26 cellular contexts compared by ENCODE assay signal in genomic region chr17:6541886-6542285, GRCh38. TPM values are rescaled to one million over a fixed set of nuclear protein-coding genes. Genes with fewer than 3 reads are reported as not detected.
"Had no signal": no experiment of that assay in that cellular context is flagged by ENCODE, and none has a peak within 500 bp of the region (broad histone marks: within the 10 kb centered on the region; RNA-seq: fewer than 3 reads in every experiment).

No MANE protein-coding gene starts in this region.

- ATAC-seq: foreskin keratinocyte; gastroesophageal sphincter; heart right ventricle; left ventricle myocardium superior; lower lobe of right lung; naive thymus-derived CD8-positive, alpha-beta T cell; sciatic nerve; stimulated activated effector memory CD8-positive, alpha-beta T cell treated with anti-CD3 and anti-CD28 coated beads, Interleukin-12 subunit alpha, Interleukin-12 subunit beta, amount 100 ng/mL, for 72 hours had no signal

- H3K4me3 ChIP-seq: colonic mucosa, esophagus muscularis mucosa, gastroesophageal sphincter, heart right ventricle, lower lobe of right lung, prostate gland, right atrium auricular region, smooth muscle cell, stomach, thyroid gland, upper lobe of left lung had no signal

- H3K9me3 ChIP-seq: colonic mucosa, esophagus muscularis mucosa, gastroesophageal sphincter, neutrophil, prostate gland, thyroid gland, upper lobe of left lung had no signal

- H3K4me1 ChIP-seq: colonic mucosa, foreskin keratinocyte, heart right ventricle, lower lobe of right lung, parathyroid adenoma, prostate gland, right atrium auricular region, stomach, upper lobe of left lung had no signal

- H3K27ac Mint-ChIP-seq: dendritic cell treated with granulocyte-macrophage colony-stimulating factor and Interleukin-4, amounts not matched to agents 40 ng/mL and 50 ng/mL, for 4 days; stimulated activated effector memory CD8-positive, alpha-beta T cell treated with anti-CD3 and anti-CD28 coated beads, Interleukin-12 subunit alpha, Interleukin-12 subunit beta, amount 100 ng/mL, for 72 hours had no signal

- H3K36me3 ChIP-seq: colonic mucosa, heart right ventricle, lower lobe of right lung, neutrophil, prostate gland, right atrium auricular region, thyroid gland had no signal

- H3K27me3 Mint-ChIP-seq: naive thymus-derived CD8-positive, alpha-beta T cell had no signal

- DNase-seq: colonic mucosa; effector memory CD4-positive, alpha-beta T cell; foreskin keratinocyte; heart right ventricle; hypothalamus; immature natural killer cell; islet precursor cell; left ventricle myocardium superior; lower lobe of right lung; naive thymus-derived CD8-positive, alpha-beta T cell; stimulated activated CD4-positive, alpha-beta T cell treated with anti-CD3 and anti-CD28 coated beads, Interleukin-2, amount 100 ng/mL, for 24 hours; stimulated activated CD4-positive, alpha-beta T cell treated with anti-CD3 and anti-CD28 coated beads, Interleukin-4, amount 100 ng/mL, for 24 hours; stimulated activated naive CD4-positive, alpha-beta T cell treated with Interleukin-2 at 50 U/mL for 16 hours; stomach; thyroid gland; upper lobe of left lung had no signal

- H3K36me3 Mint-ChIP-seq: immature natural killer cell had no signal

- H3K27ac ChIP-seq: colonic mucosa, esophagus muscularis mucosa, foreskin keratinocyte, gastroesophageal sphincter, heart right ventricle, lower lobe of right lung, neutrophil, parathyroid adenoma, prostate gland, right atrium auricular region, stomach, thyroid gland, upper lobe of left lung had no signal

- H3K4me3 Mint-ChIP-seq: dendritic cell treated with granulocyte-macrophage colony-stimulating factor and Interleukin-4, amounts not matched to agents 40 ng/mL and 50 ng/mL, for 4 days; immature natural killer cell; naive thymus-derived CD8-positive, alpha-beta T cell; stimulated activated effector memory CD8-positive, alpha-beta T cell treated with anti-CD3 and anti-CD28 coated beads, Interleukin-12 subunit alpha, Interleukin-12 subunit beta, amount 100 ng/mL, for 72 hours had no signal

- H3K27me3 ChIP-seq: colonic mucosa, esophagus muscularis mucosa, foreskin keratinocyte, gastroesophageal sphincter, right atrium auricular region, stomach, thyroid gland, upper lobe of left lung had no signal

- H3K9me3 Mint-ChIP-seq: immature natural killer cell; stimulated activated effector memory CD8-positive, alpha-beta T cell treated with anti-CD3 and anti-CD28 coated beads, Interleukin-12 subunit alpha, Interleukin-12 subunit beta, amount 100 ng/mL, for 72 hours had no signal

- H3K4me1 Mint-ChIP-seq: immature natural killer cell; naive thymus-derived CD8-positive, alpha-beta T cell; stimulated activated effector memory CD8-positive, alpha-beta T cell treated with anti-CD3 and anti-CD28 coated beads, Interleukin-12 subunit alpha, Interleukin-12 subunit beta, amount 100 ng/mL, for 72 hours had no signal

RNA-seq across cellular contexts. Expression of gene PITPNM3, which starts 14.5 kb away (rescaled TPM):
- polyA plus RNA-seq: naive thymus-derived CD8-positive, alpha-beta T cell had no signal
